Comparison of ENCODE assay signal across 8 cellular contexts in genomic region chr14:24398298-24398942, GRCh38. TPM values are rescaled to one million over a fixed set of nuclear protein-coding genes. Genes with fewer than 3 reads are reported as not detected.
A peak's percentile ranks its signal among the peaks of the same experiment; 100 is the strongest.
DNase-seq lines count a peak whose midpoint lies in the region; ATAC-seq, FAIRE-seq and TF ChIP-seq lines count a peak whose summit lies in the region.

No MANE protein-coding gene starts in this region.

- H3K36me3 Mint-ChIP-seq in WTC11, result no peaks in the 10 kb centered on the region

- no peaks in the 10 kb centered on the region for H3K9me3 ChIP-seq in ES-I3 (ENCODE audit: control insufficient read depth, insufficient read depth, low read length)

- peaks cover 12% of the 10 kb centered on the region for H3K4me1 ChIP-seq in ES-I3 (ENCODE audit: insufficient read depth, low read length)

- H3K9ac ChIP-seq in ES-I3 (ENCODE audit: low read depth, low read length), result peak overlapping the region; percentile 71

- intact Hi-C loops in left ventricle myocardium superior (cut with micrococcal nuclease), result no loop called here

- H3K4me3 Mint-ChIP-seq in WTC11, result peak overlapping the region; percentile 83

- no peak for TF ChIP-seq CTCF in WTC11 (IDR thresholded peaks at IDR 0.05)

- CTCF ChIA-PET in WTC11 (lab: Charles Lee), result interaction anchor here (0.6 to 4.3 kb wide), 20 partner anchors 9 to 379 kb away, joined by 3 to 66 read pairs (median 4); partner anchors contain the start of genes ADCY4, CBLN3, CIDEB and KHNYN

- H3K4me1 Mint-ChIP-seq in WTC11, result peaks cover 49% of the 10 kb centered on the region

- H3K27ac Mint-ChIP-seq in WTC11, result no peak overlapping the region

- POLR2A ChIA-PET in WTC11 (lab: Charles Lee), result interaction anchor here (0.6 to 2.0 kb wide), 5 partner anchors 15 to 155 kb away, joined by 3 to 7 read pairs (median 4); no protein-coding TSS in a partner anchor

- H3K27me3 Mint-ChIP-seq in WTC11 (ENCODE audit: low read depth), result peaks cover 14% of the 10 kb centered on the region

- DNase-seq in WTC11 (ENCODE audit: low spot score) (peak; percentile 64), left ventricle myocardium superior (peak; percentile 66), retina (peak; percentile 65), NCI-H128 (lab: John Stamatoyannopoulos, UW; ENCODE audit: unreplicated experiment) (no peak), GM19239 (ENCODE audit: insufficient read length, low spot score) (no peak)

- peak; percentile 56 for ATAC-seq in WTC11
- peak; percentile 66 for ATAC-seq in left ventricle myocardium superior
- no peak for ATAC-seq in GM18870 (IDR thresholded peaks at IDR 0.05; ENCODE audit: unreplicated experiment)
- no peak for ATAC-seq in HG02759 (IDR thresholded peaks at IDR 0.05; ENCODE audit: unreplicated experiment)

- H3K36me3 ChIP-seq in ES-I3 (ENCODE audit: insufficient read depth, low read length), result no peaks in the 10 kb centered on the region

- no peaks in the 10 kb centered on the region for H3K9me3 Mint-ChIP-seq in WTC11

- FAIRE-seq in GM19239 (lab: Jason Lieb, UNC), result no peak

TF ChIP-seq in WTC11, 78 proteins besides CTCF, POLR2A, EP300 and RAD21:
- TF ChIP-seq PRDM15 (CRISPR knock-in tag; IDR thresholded peaks at IDR 0.05) (peak; percentile 97), ATF1 (CRISPR knock-in tag; IDR thresholded peaks at IDR 0.05) (no peak)

RNA-seq across cellular contexts. Expression of gene NYNRIN, which starts 0.4 kb away (rescaled TPM):
- total RNA-seq in WTC11 (2021), result 16.6 to 18.3 TPM (median 17.9 TPM) in 3 replicates
- total RNA-seq in left ventricle myocardium superior, result 7.3 TPM

RNA-seq across cellular contexts. Expression of gene NFATC4, which starts 30.4 kb away (rescaled TPM):
- 60.7 to 101 TPM (median 95.9 TPM) in 3 replicates for total RNA-seq in WTC11 (2021)
- total RNA-seq in left ventricle myocardium superior, result 21.7 TPM

RNA-seq across cellular contexts. Expression of gene CBLN3, which starts 31.0 kb away (rescaled TPM):
- 0.94 to 2.1 TPM (median 1.5 TPM) in 3 replicates for total RNA-seq in WTC11 (2021)
- 2.3 TPM for total RNA-seq in left ventricle myocardium superior

RNA-seq across cellular contexts. Expression of gene KHNYN, which starts 31.3 kb away (rescaled TPM):
- total RNA-seq in WTC11 (2021) (33.2 to 34.2 TPM (median 33.3 TPM) in 3 replicates), left ventricle myocardium superior (25.1 TPM)

RNA-seq across cellular contexts. Expression of gene SDR39U1, which starts 44.2 kb away (rescaled TPM):
- total RNA-seq in WTC11 (2021) (55.0 to 59.2 TPM (median 56.7 TPM) in 3 replicates), left ventricle myocardium superior (86.8 TPM)

Comparison
In these comparisons a context has a peak if more than half of its experiments do, and no peak if none do; other contexts are left out.
1. ATAC-seq: peak in WTC11 (single experiment) and left ventricle myocardium superior (single experiment); none in GM18870 (single experiment) and HG02759 (single experiment).
2. DNase-seq: peak in WTC11 (single experiment), left ventricle myocardium superior (single experiment) and retina (single experiment); none in NCI-H128 (single experiment) and GM19239 (single experiment).